16 cellular contexts compared by ENCODE assay signal in genomic region chr1:5945445-5945844, GRCh38. TPM values are rescaled to one million over a fixed set of nuclear protein-coding genes. Genes with fewer than 3 reads are reported as not detected.
DNase-seq lines count a peak whose midpoint lies in the region; ATAC-seq and TF ChIP-seq lines count a peak whose summit lies in the region.
"Had no signal": no experiment of that assay in that cellular context is flagged by ENCODE, and none has a peak within 500 bp of the region (broad histone marks: within the 10 kb centered on the region; RNA-seq: fewer than 3 reads in every experiment).

No MANE protein-coding gene starts in this region.

- no peaks in the 10 kb centered on the region for H3K27me3 ChIP-seq in right atrium auricular region
- no peaks in the 10 kb centered on the region for H3K27me3 ChIP-seq in heart right ventricle
- H3K27me3 ChIP-seq in vagina, result no peaks in the 10 kb centered on the region

- H3K27ac ChIP-seq in right atrium auricular region (no peak overlapping the region), heart right ventricle (no peak overlapping the region), vagina (no peak overlapping the region)
- H3K27ac ChIP-seq: A549 had no signal

- no peak for TF ChIP-seq CTCF in right atrium auricular region (IDR thresholded peaks at IDR 0.05)
- no peak for TF ChIP-seq CTCF in heart right ventricle (IDR thresholded peaks at IDR 0.05)
- no peak for TF ChIP-seq CTCF in osteocyte (IDR thresholded peaks at IDR 0.05)
- TF ChIP-seq CTCF in vagina (IDR thresholded peaks at IDR 0.05), result no peak

- no peak overlapping the region for H3K27ac Mint-ChIP-seq in osteocyte (ENCODE audit: unreplicated experiment)
- H3K27ac Mint-ChIP-seq in stimulated activated effector memory CD8-positive, alpha-beta T cell treated with anti-CD3 and anti-CD28 coated beads, Interleukin-12 subunit alpha, Interleukin-12 subunit beta, amount 100 ng/mL, for 72 hours, result no peak overlapping the region
- H3K27ac Mint-ChIP-seq: CD14-positive monocyte, GM23338 had no signal

- DNase-seq in right atrium auricular region (ENCODE audit: low spot score) (peak; percentile 30), heart right ventricle (no peak), osteocyte (ENCODE audit: extremely low spot score, unreplicated experiment) (peak; percentile 75), vagina (ENCODE audit: extremely low spot score in 2 of 2) (peak; percentile 31 to 32), NAMALWA (ENCODE audit: low spot score) (no peak), glomerular visceral epithelial cell (ENCODE audit: extremely low spot score) (no peak)
- DNase-seq in activated CD8-positive, alpha-beta memory T cell treated with anti-CD3 and anti-CD28 coated beads, Interleukin-2, amount 50 U/mL, for 48 hours, result peak; percentile 8
- DNase-seq in stimulated activated effector memory CD8-positive, alpha-beta T cell treated with anti-CD3 and anti-CD28 coated beads, Interleukin-12 subunit alpha, Interleukin-12 subunit beta, amount 100 ng/mL, for 72 hours (ENCODE audit: low spot score in 2 of 2), result no peak
- DNase-seq: Caco-2; CD8-positive, alpha-beta memory T cell; DND-41; GDM1; H7 had no signal

- no peak overlapping the region for H3K4me3 Mint-ChIP-seq in osteocyte (ENCODE audit: unreplicated experiment)
- H3K4me3 Mint-ChIP-seq in stimulated activated effector memory CD8-positive, alpha-beta T cell treated with anti-CD3 and anti-CD28 coated beads, Interleukin-12 subunit alpha, Interleukin-12 subunit beta, amount 100 ng/mL, for 72 hours, result no peak overlapping the region
- H3K4me3 Mint-ChIP-seq: CD14-positive monocyte; CD8-positive, alpha-beta memory T cell; GM23338 had no signal

- peaks cover 0 to 3% of the 10 kb centered on the region in 2 donors for H3K4me1 ChIP-seq in right atrium auricular region
- H3K4me1 ChIP-seq in heart right ventricle, result peaks cover 0 to 5% (median 0%) of the 10 kb centered on the region in 9 donors
- no peaks in the 10 kb centered on the region for H3K4me1 ChIP-seq in vagina
- H3K4me1 ChIP-seq: A549, Caco-2 had no signal

- TF ChIP-seq POLR2A in vagina (IDR thresholded peaks at IDR 0.05), result no peak

- H3K9me3 Mint-ChIP-seq in osteocyte (ENCODE audit: unreplicated experiment), result no peaks in the 10 kb centered on the region
- H3K9me3 Mint-ChIP-seq in stimulated activated effector memory CD8-positive, alpha-beta T cell treated with anti-CD3 and anti-CD28 coated beads, Interleukin-12 subunit alpha, Interleukin-12 subunit beta, amount 100 ng/mL, for 72 hours, result no peaks in the 10 kb centered on the region
- H3K9me3 Mint-ChIP-seq: CD14-positive monocyte; CD8-positive, alpha-beta memory T cell; GM23338 had no signal

- peaks cover 16% of the 10 kb centered on the region for H3K36me3 ChIP-seq in right atrium auricular region
- peaks cover 0 to 52% (median 6%) of the 10 kb centered on the region in 9 donors for H3K36me3 ChIP-seq in heart right ventricle
- no peaks in the 10 kb centered on the region for H3K36me3 ChIP-seq in vagina

- intact Hi-C loops in heart right ventricle (cut with DNase I), result no loop called here
- intact Hi-C loops in vagina (cut with DNase I), result no loop called here

- no peak for ATAC-seq in heart right ventricle
- ATAC-seq in stimulated activated effector memory CD8-positive, alpha-beta T cell treated with anti-CD3 and anti-CD28 coated beads, Interleukin-12 subunit alpha, Interleukin-12 subunit beta, amount 100 ng/mL, for 72 hours, result no peak
- ATAC-seq: A549, GM23338 had no signal

- no peaks in the 10 kb centered on the region for H3K9me3 ChIP-seq in right atrium auricular region
- H3K9me3 ChIP-seq in heart right ventricle, result peaks cover 0 to 3% (median 0%) of the 10 kb centered on the region in 11 donors
- no peaks in the 10 kb centered on the region for H3K9me3 ChIP-seq in vagina
- H3K9me3 ChIP-seq: A549, Caco-2 had no signal

- peaks cover 2% of the 10 kb centered on the region for H3K4me1 Mint-ChIP-seq in osteocyte (ENCODE audit: unreplicated experiment)
- no peaks in the 10 kb centered on the region for H3K4me1 Mint-ChIP-seq in stimulated activated effector memory CD8-positive, alpha-beta T cell treated with anti-CD3 and anti-CD28 coated beads, Interleukin-12 subunit alpha, Interleukin-12 subunit beta, amount 100 ng/mL, for 72 hours
- H3K4me1 Mint-ChIP-seq: CD14-positive monocyte, GM23338 had no signal

- H3K27me3 Mint-ChIP-seq in osteocyte (ENCODE audit: unreplicated experiment), result no peaks in the 10 kb centered on the region
- H3K27me3 Mint-ChIP-seq: CD8-positive, alpha-beta memory T cell had no signal

- peaks cover 30% of the 10 kb centered on the region for H3K36me3 Mint-ChIP-seq in osteocyte (ENCODE audit: unreplicated experiment)
- H3K36me3 Mint-ChIP-seq in stimulated activated effector memory CD8-positive, alpha-beta T cell treated with anti-CD3 and anti-CD28 coated beads, Interleukin-12 subunit alpha, Interleukin-12 subunit beta, amount 100 ng/mL, for 72 hours, result peaks cover 21% of the 10 kb centered on the region

- WGBS in heart right ventricle, 2 donors, result 95 to 97% methylated on average over 14 of the region's 14 CpGs

- no peak overlapping the region for H3K4me3 ChIP-seq in right atrium auricular region
- no peak overlapping the region for H3K4me3 ChIP-seq in heart right ventricle
- no peak overlapping the region for H3K4me3 ChIP-seq in vagina
- H3K4me3 ChIP-seq: A549, GM23338 had no signal

RNA-seq across cellular contexts. Expression of gene NPHP4, which starts 46.8 kb away (rescaled TPM):
- 1 to 10 TPM; 3.0 to 4.3 TPM for total RNA-seq in right atrium auricular region
- 1 to 10 TPM; 2.4 to 5.7 (median 3.3) TPM for total RNA-seq in heart right ventricle
- 1 to 10 TPM; 2.4 to 3.8 TPM for polyA plus RNA-seq in heart right ventricle
- 11.1 and 12.8 TPM in 2 replicates for total RNA-seq in osteocyte
- 11.3 TPM for total RNA-seq in vagina

Comparison
In these comparisons a context has a peak if more than half of its experiments do, and no peak if none do; other contexts are left out.
1. DNase-seq: peak in right atrium auricular region (single experiment), activated CD8-positive, alpha-beta memory T cell treated with anti-CD3 and anti-CD28 coated beads, Interleukin-2, amount 50 U/mL, for 48 hours (single experiment), osteocyte (single experiment) and vagina (2 of 2); none in heart right ventricle (0 of 2), NAMALWA (single experiment), glomerular visceral epithelial cell (single experiment) and stimulated activated effector memory CD8-positive, alpha-beta T cell treated with anti-CD3 and anti-CD28 coated beads, Interleukin-12 subunit alpha, Interleukin-12 subunit beta, amount 100 ng/mL, for 72 hours (0 of 2).